ENCODE assay signal across 1 cellular context in genomic region chr5:53603009-53603687, GRCh38.
TF ChIP-seq lines count a peak whose summit lies in the region.

No MANE protein-coding gene starts in this region.

TF ChIP-seq in GM23338, 12 proteins besides CTCF, POLR2A, EP300 and RAD21 (continued from another document):
- no peak for TF ChIP-seq EZH2phosphoT487 (IDR thresholded peaks at IDR 0.05; ENCODE audit: unreplicated experiment)
